Comparison of ENCODE assay signal across 17 cellular contexts in the genomic region with DNA sequence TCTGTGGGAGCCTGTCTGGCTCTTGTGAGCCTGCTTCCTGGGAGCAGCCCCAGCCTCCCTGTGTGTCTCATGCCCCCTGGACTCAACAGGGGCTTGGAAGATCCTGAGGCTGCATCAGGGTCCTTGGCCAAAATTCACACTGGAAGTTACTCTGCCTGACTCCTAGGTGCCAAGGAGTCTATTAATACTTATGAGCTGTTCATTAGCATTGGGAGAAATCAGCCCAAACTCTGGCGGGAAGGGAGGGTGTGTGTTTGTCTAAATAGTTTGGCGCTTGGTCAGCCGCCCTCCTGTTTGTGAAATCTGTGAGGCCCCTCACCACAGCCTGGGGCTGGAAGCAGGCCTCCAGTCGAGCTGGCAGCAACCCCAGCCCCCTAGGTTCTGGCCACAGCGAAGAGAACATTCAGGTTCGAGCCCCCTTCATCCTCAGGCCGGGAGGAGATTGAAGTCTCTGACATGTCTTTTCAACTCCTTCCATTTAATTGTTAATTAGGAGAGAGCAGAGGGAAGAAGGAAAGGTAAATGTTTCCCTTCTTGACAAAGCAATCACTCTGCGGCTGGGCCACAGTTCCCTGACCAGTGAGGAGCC.
DNase-seq lines count a peak whose midpoint lies in the region; ATAC-seq, FAIRE-seq and TF ChIP-seq lines count a peak whose summit lies in the region.
"Had no signal": no experiment of that assay in that cellular context is flagged by ENCODE, and none has a peak within 500 bp of the region (broad histone marks: within the 10 kb centered on the region; RNA-seq: fewer than 3 reads in every experiment).

No MANE protein-coding gene starts in this region.

- H3K4me3 Mint-ChIP-seq in activated naive CD8-positive, alpha-beta T cell treated with anti-CD3 and anti-CD28 coated beads, Interleukin-2, amount 50 U/mL, for 24 hours: no peak overlapping the region
- H3K4me3 Mint-ChIP-seq in activated naive CD8-positive, alpha-beta T cell treated with anti-CD3 and anti-CD28 coated beads for 36 hours: no peak overlapping the region
- H3K4me3 Mint-ChIP-seq: CD4-positive, alpha-beta memory T cell; natural killer cell had no signal

- H3K27ac ChIP-seq in mesenchymal stem cell (ENCODE audit: low read length, poor library complexity, severe bottlenecking) (peak overlapping the region; percentile 24), upper lobe of right lung (no peak overlapping the region)

- DNase-seq in activated naive CD8-positive, alpha-beta T cell treated with anti-CD3 and anti-CD28 coated beads, Interleukin-2, amount 50 U/mL, for 24 hours: no peak
- no peak for DNase-seq in activated naive CD8-positive, alpha-beta T cell treated with anti-CD3 and anti-CD28 coated beads for 36 hours
- DNase-seq in bronchial epithelial cell (ENCODE audit: low read depth): peak; percentile 94
- peak; percentile 70 for DNase-seq in mesenchymal stem cell
- DNase-seq in upper lobe of right lung: no peak
- no peak for DNase-seq in NCI-H1417 (lab: John Stamatoyannopoulos, UW)
- DNase-seq in HuH-7.5 (ENCODE audit: low spot score): no peak
- DNase-seq in DMS79 treated with DMSO at 0.1 percent for 48 hours (lab: John Stamatoyannopoulos, UW): no peak
- DNase-seq: CD4-positive, alpha-beta memory T cell; GOT3; head of caudate nucleus; natural killer cell; NCI-H2081; NCI-H82; T-helper 9 cell had no signal

- peak overlapping the region in 1 of 2 experiments; percentile 61 for H3K23ac ChIP-seq in mesenchymal stem cell (ENCODE audit: low read length in 2 of 2)

- no peak overlapping the region for H2AFZ ChIP-seq in mesenchymal stem cell (ENCODE audit: low read depth, low read length)

- no peaks in the 10 kb centered on the region for H3K79me1 ChIP-seq in mesenchymal stem cell (replicated peaks; ENCODE audit: low read length, poor library complexity, severe bottlenecking)

- no peaks in the 10 kb centered on the region for H3K4me1 Mint-ChIP-seq in activated naive CD8-positive, alpha-beta T cell treated with anti-CD3 and anti-CD28 coated beads, Interleukin-2, amount 50 U/mL, for 24 hours
- no peaks in the 10 kb centered on the region for H3K4me1 Mint-ChIP-seq in activated naive CD8-positive, alpha-beta T cell treated with anti-CD3 and anti-CD28 coated beads for 36 hours
- H3K4me1 Mint-ChIP-seq: CD4-positive, alpha-beta memory T cell; natural killer cell had no signal

- no peak overlapping the region for H3K27ac Mint-ChIP-seq in activated naive CD8-positive, alpha-beta T cell treated with anti-CD3 and anti-CD28 coated beads, Interleukin-2, amount 50 U/mL, for 24 hours
- H3K27ac Mint-ChIP-seq in activated naive CD8-positive, alpha-beta T cell treated with anti-CD3 and anti-CD28 coated beads for 36 hours: no peak overlapping the region
- H3K27ac Mint-ChIP-seq: CD4-positive, alpha-beta memory T cell; natural killer cell had no signal

- peak; percentile 68 for FAIRE-seq in bronchial epithelial cell (lab: Jason Lieb, UNC)
- FAIRE-seq: A204.1 had no signal

- H4K91ac ChIP-seq in mesenchymal stem cell (ENCODE audit: low read length): peak overlapping the region; percentile 93

- H3K4ac ChIP-seq in mesenchymal stem cell (ENCODE audit: low read depth in 1 of 2, low read length in 2 of 2): peak overlapping the region; percentile 93 to 96

- H3K36me3 ChIP-seq in bronchial epithelial cell (ENCODE audit: control insufficient read depth, insufficient read depth, low read length): no peaks in the 10 kb centered on the region
- H3K36me3 ChIP-seq in mesenchymal stem cell (ENCODE audit: control insufficient read depth in 1 of 2, insufficient read depth in 2 of 2, low read depth in 1 of 2, low read length in 2 of 2): no peaks in the 10 kb centered on the region
- no peaks in the 10 kb centered on the region for H3K36me3 ChIP-seq in upper lobe of right lung

- no peak overlapping the region for H3K4me2 ChIP-seq in mesenchymal stem cell (ENCODE audit: low read length, poor library complexity, severe bottlenecking)

- no peaks in the 10 kb centered on the region for H3K9me3 ChIP-seq in mesenchymal stem cell (ENCODE audit: control insufficient read depth, low read length)
- no peaks in the 10 kb centered on the region for H3K9me3 ChIP-seq in upper lobe of right lung

- peak overlapping the region; percentile 87 to 95 for H3K18ac ChIP-seq in mesenchymal stem cell (ENCODE audit: low read depth in 1 of 2, low read length in 2 of 2)

- peak overlapping the region; percentile 93 for H2BK120ac ChIP-seq in mesenchymal stem cell (ENCODE audit: low read depth, low read length)

- TF ChIP-seq CTCF in bronchial epithelial cell (IDR thresholded peaks at IDR 0.05; ENCODE audit: insufficient read depth, low read length, severe bottlenecking) (no peak), upper lobe of right lung (IDR thresholded peaks at IDR 0.05) (no peak)

- no peaks in the 10 kb centered on the region for H3K27me3 ChIP-seq in bronchial epithelial cell (ENCODE audit: control insufficient read depth, insufficient read depth, low read length)
- peaks cover 0 to 3% of the 10 kb centered on the region in 2 experiments for H3K27me3 ChIP-seq in mesenchymal stem cell (ENCODE audit: control insufficient read depth in 1 of 2, insufficient read depth in 1 of 2, low read length in 2 of 2)
- H3K27me3 ChIP-seq in upper lobe of right lung: no peaks in the 10 kb centered on the region

- no peak overlapping the region for H3K9ac ChIP-seq in mesenchymal stem cell (ENCODE audit: low read length)

- H3K4me1 ChIP-seq in mesenchymal stem cell (ENCODE audit: control insufficient read depth, insufficient read depth, low read depth, low read length) (peaks cover 33% of the 10 kb centered on the region), upper lobe of right lung (peaks cover 11% of the 10 kb centered on the region)

- H2BK12ac ChIP-seq in mesenchymal stem cell (ENCODE audit: low read length in 2 of 2): peak overlapping the region; percentile 95 to 98

- peak overlapping the region; percentile 93 for H2AK5ac ChIP-seq in mesenchymal stem cell (ENCODE audit: low read length, severe bottlenecking)

- H4K8ac ChIP-seq in mesenchymal stem cell (ENCODE audit: low read length): peak overlapping the region; percentile 88

- H2BK15ac ChIP-seq in mesenchymal stem cell (ENCODE audit: low read depth, poor library complexity, severe bottlenecking): peak overlapping the region; percentile 75

- no peak overlapping the region for H3K4me3 ChIP-seq in bronchial epithelial cell (ENCODE audit: low read depth, low read length)
- H3K4me3 ChIP-seq in mesenchymal stem cell (ENCODE audit: insufficient read depth in 1 of 2, low read depth in 1 of 2, low read length in 2 of 2): no peak overlapping the region
- H3K4me3 ChIP-seq in upper lobe of right lung: no peak overlapping the region
- H3K4me3 ChIP-seq: skin epidermis had no signal

- H3K9me3 Mint-ChIP-seq in activated naive CD8-positive, alpha-beta T cell treated with anti-CD3 and anti-CD28 coated beads, Interleukin-2, amount 50 U/mL, for 24 hours: peaks cover 6% of the 10 kb centered on the region
- H3K9me3 Mint-ChIP-seq in activated naive CD8-positive, alpha-beta T cell treated with anti-CD3 and anti-CD28 coated beads for 36 hours: peaks cover 2% of the 10 kb centered on the region
- H3K9me3 Mint-ChIP-seq: natural killer cell had no signal

- ATAC-seq in activated naive CD8-positive, alpha-beta T cell treated with anti-CD3 and anti-CD28 coated beads, Interleukin-2, amount 50 U/mL, for 24 hours: peak; percentile 24
- ATAC-seq in upper lobe of right lung: peak; percentile 14
- ATAC-seq: natural killer cell had no signal

- intact Hi-C loops in upper lobe of right lung (cut with DNase I): no loop called here

- H3K27me3 Mint-ChIP-seq in activated naive CD8-positive, alpha-beta T cell treated with anti-CD3 and anti-CD28 coated beads, Interleukin-2, amount 50 U/mL, for 24 hours: peaks cover 2% of the 10 kb centered on the region
- H3K27me3 Mint-ChIP-seq in activated naive CD8-positive, alpha-beta T cell treated with anti-CD3 and anti-CD28 coated beads for 36 hours: peaks cover under 1% of the 10 kb centered on the region
- H3K27me3 Mint-ChIP-seq: CD4-positive, alpha-beta memory T cell had no signal

- no peaks in the 10 kb centered on the region for H3K36me3 Mint-ChIP-seq in activated naive CD8-positive, alpha-beta T cell treated with anti-CD3 and anti-CD28 coated beads, Interleukin-2, amount 50 U/mL, for 24 hours (ENCODE audit: low read depth)
- no peaks in the 10 kb centered on the region for H3K36me3 Mint-ChIP-seq in activated naive CD8-positive, alpha-beta T cell treated with anti-CD3 and anti-CD28 coated beads for 36 hours
- H3K36me3 Mint-ChIP-seq: CD4-positive, alpha-beta memory T cell had no signal

- no peak overlapping the region for H3K14ac ChIP-seq in mesenchymal stem cell (ENCODE audit: low read length in 2 of 2)

- WGBS in mesenchymal stem cell: 42% methylated on average over 8 of the region's 8 CpGs

- H2BK5ac ChIP-seq in mesenchymal stem cell (ENCODE audit: low read depth, low read length, poor library complexity, severe bottlenecking): no peak overlapping the region

Comparison
In these comparisons a context has a peak if more than half of its experiments do, and no peak if none do; other contexts are left out.
1. DNase-seq: peak in bronchial epithelial cell (single experiment) and mesenchymal stem cell (single experiment); none in activated naive CD8-positive, alpha-beta T cell treated with anti-CD3 and anti-CD28 coated beads, Interleukin-2, amount 50 U/mL, for 24 hours (single experiment), activated naive CD8-positive, alpha-beta T cell treated with anti-CD3 and anti-CD28 coated beads for 36 hours (single experiment), upper lobe of right lung (single experiment), NCI-H1417 (0 of 3), HuH-7.5 (single experiment) and DMS79 treated with DMSO at 0.1 percent for 48 hours (single experiment).